8 cellular contexts compared by ENCODE assay signal in the genomic region with DNA sequence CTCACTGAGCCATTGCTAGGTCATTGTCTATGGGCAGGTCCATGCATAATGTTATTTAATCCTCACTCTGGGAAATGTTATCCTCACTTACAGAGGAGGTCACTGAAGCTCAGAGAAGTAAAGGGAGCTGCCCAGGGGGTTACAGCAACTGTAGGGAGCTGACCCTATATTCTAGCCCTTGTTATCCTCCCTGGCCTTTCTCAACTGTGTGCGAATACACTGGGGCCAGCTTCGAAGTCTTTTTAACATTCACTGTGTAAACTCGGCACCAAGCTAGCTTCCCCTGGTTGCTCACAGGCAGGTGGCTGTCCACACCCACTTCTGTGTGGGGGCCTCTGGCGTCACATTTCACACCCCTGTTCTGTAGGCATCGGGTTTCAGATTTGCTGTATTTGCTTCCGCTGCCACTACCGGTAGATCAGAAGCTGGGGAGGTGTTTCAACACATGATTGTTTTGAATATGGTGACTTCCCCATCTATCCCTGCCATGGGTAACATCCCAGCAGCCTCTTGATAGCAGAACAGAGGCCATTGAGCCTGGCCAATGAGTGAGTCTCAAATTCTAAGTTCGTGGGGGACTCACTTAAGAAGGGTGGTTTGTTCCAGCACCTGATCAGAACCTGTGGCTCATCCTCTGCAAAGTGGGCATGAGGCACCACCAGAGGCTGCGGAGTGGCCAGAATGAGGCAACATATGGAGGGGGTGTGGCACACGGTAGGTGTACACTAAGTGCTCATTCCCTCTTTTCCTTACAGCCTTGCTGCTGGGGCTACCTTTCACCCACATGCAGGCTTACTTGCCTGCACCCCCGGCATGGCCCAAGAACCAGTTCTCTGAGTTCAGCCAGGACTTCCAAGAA.
DNase-seq lines count a peak whose midpoint lies in the region; ATAC-seq and TF ChIP-seq lines count a peak whose summit lies in the region.

No MANE protein-coding gene starts in this region.

- peaks cover 8% of the 10 kb centered on the region for H4K20me1 ChIP-seq in Loucy (ENCODE audit: insufficient read depth, low read length, poor library complexity, severe bottlenecking)

- peaks cover 76 to 88% of the 10 kb centered on the region in 2 donors for H3K4me1 Mint-ChIP-seq in effector memory CD8-positive, alpha-beta T cell (ENCODE audit: low read depth in 2 of 2)

- H3K4me2 ChIP-seq in Loucy (ENCODE audit: low read depth, low read length, poor library complexity, severe bottlenecking) = peak overlapping the region; percentile 89

- peak; percentile 81 for DNase-seq in GM10266 (ENCODE audit: extremely low spot score)
- peak; percentile 89 for DNase-seq in activated CD4-positive, alpha-beta T cell treated with anti-CD3 and anti-CD28 coated beads for 48 hours
- peak; percentile 82 to 86 (median 85) for DNase-seq in effector memory CD8-positive, alpha-beta T cell
- peak; percentile 81 for DNase-seq in stimulated activated CD4-positive, alpha-beta T cell treated with anti-CD3 and anti-CD28 coated beads, Interleukin-2, amount 100 ng/mL, for 4 hours (ENCODE audit: low read depth)
- DNase-seq in DMS153 (lab: John Stamatoyannopoulos, UW) = no peak
- no peak for DNase-seq in hippocampal formation (lab: John Stamatoyannopoulos, UW)

- peaks cover 10% of the 10 kb centered on the region; the same call in 1 of the 2 replicates for H3F3A ChIP-seq in Loucy (ENCODE audit: low read depth)

- peak overlapping the region; percentile 10 for H3K4me3 ChIP-seq in Loucy (ENCODE audit: low read length, poor library complexity, severe bottlenecking)

- H3K36me3 ChIP-seq in Loucy (ENCODE audit: insufficient read depth, low read length) = no peaks in the 10 kb centered on the region

- H3K27me3 ChIP-seq in Loucy (ENCODE audit: insufficient read depth, low read length, poor library complexity, severe bottlenecking) = no peaks in the 10 kb centered on the region

- peak overlapping the region; percentile 81 to 85 for H3K4me3 Mint-ChIP-seq in effector memory CD8-positive, alpha-beta T cell

- H3K9me3 Mint-ChIP-seq in effector memory CD8-positive, alpha-beta T cell = no peaks in the 10 kb centered on the region

- no peaks in the 10 kb centered on the region for H3K9me2 ChIP-seq in Loucy (replicated peaks; ENCODE audit: low read depth, low read length)

- H3K79me2 ChIP-seq in Loucy (ENCODE audit: insufficient read depth, low read length) = peaks cover 94% of the 10 kb centered on the region

- H3K27me3 Mint-ChIP-seq in effector memory CD8-positive, alpha-beta T cell = no peaks in the 10 kb centered on the region

- TF ChIP-seq CTCF in GM10266 (IDR thresholded peaks at IDR 0.05; ENCODE audit: control insufficient read depth, insufficient read depth, low read depth, missing control alignments) = no peak
- TF ChIP-seq CTCF in Loucy (conservative IDR thresholded peaks at IDR 0.05; ENCODE audit: low read length) = no peak

- no peak overlapping the region for H2AFZ ChIP-seq in Loucy (ENCODE audit: low read length)

- H3K9me3 ChIP-seq in Loucy (ENCODE audit: insufficient read depth, low read depth, low read length) = no peaks in the 10 kb centered on the region

- peaks cover 44% of the 10 kb centered on the region for H3K36me3 Mint-ChIP-seq in effector memory CD8-positive, alpha-beta T cell (ENCODE audit: insufficient read depth)

- peak overlapping the region; percentile 39 for H3K9ac ChIP-seq in Loucy (ENCODE audit: low read depth, low read length, poor library complexity, severe bottlenecking)

- ATAC-seq in GM21529 (IDR thresholded peaks at IDR 0.05; ENCODE audit: unreplicated experiment) = peak; percentile 43
- ATAC-seq in effector memory CD8-positive, alpha-beta T cell (replicated peaks) = peak; percentile 67

- H3K27ac Mint-ChIP-seq in effector memory CD8-positive, alpha-beta T cell = peak overlapping the region; percentile 93 to 96

- H3K4me1 ChIP-seq in Loucy (ENCODE audit: insufficient read depth, low read length, poor library complexity, severe bottlenecking) = peaks cover 75% of the 10 kb centered on the region

Comparison
In these comparisons a context has a peak if more than half of its experiments do, and no peak if none do; other contexts are left out.
1. DNase-seq: peak in GM10266 (single experiment), activated CD4-positive, alpha-beta T cell treated with anti-CD3 and anti-CD28 coated beads for 48 hours (single experiment), effector memory CD8-positive, alpha-beta T cell (3 of 3) and stimulated activated CD4-positive, alpha-beta T cell treated with anti-CD3 and anti-CD28 coated beads, Interleukin-2, amount 100 ng/mL, for 4 hours (single experiment); none in DMS153 (single experiment) and hippocampal formation (0 of 2).